In genomic region chr22:37249946-37250345, GRCh38 we compare ENCODE assay signal across 31 cellular contexts. TPM values are rescaled to one million over a fixed set of nuclear protein-coding genes. Genes with fewer than 3 reads are reported as not detected.
DNase-seq lines count a peak whose midpoint lies in the region; ATAC-seq, FAIRE-seq and TF ChIP-seq lines count a peak whose summit lies in the region.
"Had no signal": no experiment of that assay in that cellular context is flagged by ENCODE, and none has a peak within 500 bp of the region (broad histone marks: within the 10 kb centered on the region; RNA-seq: fewer than 3 reads in every experiment).

No MANE protein-coding gene starts in this region.

- peak; percentile 7 for DNase-seq in activated CD8-positive, alpha-beta memory T cell treated with anti-CD3 and anti-CD28 coated beads for 24 hours
- no peak for DNase-seq in activated CD8-positive, alpha-beta memory T cell treated with anti-CD3 and anti-CD28 coated beads, Interleukin-2, amount 50 U/mL, for 4 hours
- DNase-seq in H1 (ENCODE audit: low read depth in 1 of 2, low spot score in 2 of 2) (no peak), testis (no peak), kidney tubule cell (ENCODE audit: low spot score) (no peak)
- DNase-seq: activated B cell treated with CpG ODN at 0.5 μM for 24 hours; activated CD4-positive, alpha-beta T cell treated with anti-CD3 and anti-CD28 coated beads, Interleukin-2, amount 50 U/mL, for 1 hour; activated gamma-delta T cell; CD8-positive, alpha-beta memory T cell; dermis blood vessel endothelial cell; hypothalamus; naive thymus-derived CD8-positive, alpha-beta T cell; NCI-H1092; NCI-H187 treated with DMSO at 0.1 percent for 48 hours; NCI-H2227 treated with DMSO at 0.1 percent for 48 hours; NCI-H748 treated with DMSO at 0.1 percent for 48 hours; psoas muscle; SJCRH30; stimulated activated CD4-positive, alpha-beta T cell treated with anti-CD3 and anti-CD28 coated beads, Interleukin-15, amount 100 ng/mL, for 24 hours; stimulated activated naive CD8-positive, alpha-beta T cell treated with anti-CD3 and anti-CD28 coated beads, Interleukin-15, Interleukin-2, amounts not matched to agents 100 U/mL and 50 U/mL, for 24 hours; uterus had no signal

- H4K8ac ChIP-seq in H1 (ENCODE audit: extremely low read depth, insufficient read depth, low read length) = no peak overlapping the region

- no peaks in the 10 kb centered on the region for H3K27me3 Mint-ChIP-seq in IgD-negative memory B cell
- H3K27me3 Mint-ChIP-seq in stimulated activated memory B cell treated with anti-CD40 and anti-IgM and Interleukin-4, amounts not matched to agents 10 μg/mL and 1 μg/mL and 100 μg/mL, for 72 hours = no peaks in the 10 kb centered on the region
- H3K27me3 Mint-ChIP-seq: activated B cell treated with CpG ODN at 0.5 μM for 24 hours; naive thymus-derived CD8-positive, alpha-beta T cell had no signal

- no peak overlapping the region for H3K23ac ChIP-seq in H1 (ENCODE audit: insufficient read length)

- peak overlapping the region in 1 of 4 donors; percentile 34 for H3K4me3 Mint-ChIP-seq in IgD-negative memory B cell
- no peak overlapping the region for H3K4me3 Mint-ChIP-seq in stimulated activated memory B cell treated with anti-CD40 and anti-IgM and Interleukin-4, amounts not matched to agents 10 μg/mL and 1 μg/mL and 100 μg/mL, for 72 hours
- H3K4me3 Mint-ChIP-seq: activated B cell treated with CpG ODN at 0.5 μM for 24 hours; naive thymus-derived CD8-positive, alpha-beta T cell had no signal

- TF ChIP-seq POLR2A in H1 (IDR thresholded peaks at IDR 0.05; ENCODE audit: control extremely low read depth in 1 of 2, low read depth in 2 of 2, low read length in 2 of 2) (no peak), testis (IDR thresholded peaks at IDR 0.05) (no peak), GM18505 (IDR thresholded peaks at IDR 0.05; ENCODE audit: borderline replicate concordance, extremely low read depth, insufficient read depth, insufficient read length) (no peak)

- no peaks in the 10 kb centered on the region for H4K20me1 ChIP-seq in H1 (replicated peaks in 1 of 2; ENCODE audit: control insufficient read depth in 1 of 2, insufficient read depth in 2 of 2, low read length in 2 of 2)

- no peak overlapping the region for H3K4me2 ChIP-seq in H1 (ENCODE audit: insufficient read depth in 1 of 2, low read depth in 2 of 2, low read length in 2 of 2)

- H3K4ac ChIP-seq in H1 (replicated peaks; ENCODE audit: insufficient read length, low read depth, low read length) = no peak overlapping the region

- no peak for ATAC-seq in stimulated activated memory B cell treated with anti-CD40 and anti-IgM and Interleukin-4, amounts not matched to agents 10 μg/mL and 1 μg/mL and 100 μg/mL, for 72 hours
- ATAC-seq in GM18505 (IDR thresholded peaks at IDR 0.05; ENCODE audit: unreplicated experiment) = no peak
- ATAC-seq: left ventricle myocardium superior; naive thymus-derived CD8-positive, alpha-beta T cell; psoas muscle; stimulated activated naive CD8-positive, alpha-beta T cell treated with anti-CD3 and anti-CD28 coated beads, Interleukin-15, Interleukin-2, amounts not matched to agents 100 U/mL and 50 U/mL, for 24 hours had no signal

- no peaks in the 10 kb centered on the region for H3K36me3 Mint-ChIP-seq in IgD-negative memory B cell
- H3K36me3 Mint-ChIP-seq in stimulated activated memory B cell treated with anti-CD40 and anti-IgM and Interleukin-4, amounts not matched to agents 10 μg/mL and 1 μg/mL and 100 μg/mL, for 72 hours = no peaks in the 10 kb centered on the region
- H3K36me3 Mint-ChIP-seq: CD8-positive, alpha-beta memory T cell; naive thymus-derived CD8-positive, alpha-beta T cell had no signal

- H3K27ac ChIP-seq in H1 (ENCODE audit: low read depth, low read length) (no peak overlapping the region), testis (no peak overlapping the region)
- H3K27ac ChIP-seq: HL-60, psoas muscle, SJCRH30, thoracic aorta, uterus had no signal

- no peak overlapping the region for H4K5ac ChIP-seq in H1 (ENCODE audit: insufficient read length, low read depth, low read length)

- H3K79me1 ChIP-seq in H1 (ENCODE audit: low read depth, low read length) = no peaks in the 10 kb centered on the region

- H2BK5ac ChIP-seq in H1 (ENCODE audit: low read depth, low read length) = no peak overlapping the region

- peaks cover 26 to 29% (median 26%) of the 10 kb centered on the region in 3 donors for H3K4me1 Mint-ChIP-seq in IgD-negative memory B cell
- H3K4me1 Mint-ChIP-seq in stimulated activated memory B cell treated with anti-CD40 and anti-IgM and Interleukin-4, amounts not matched to agents 10 μg/mL and 1 μg/mL and 100 μg/mL, for 72 hours = peaks cover 43% of the 10 kb centered on the region

- H2BK15ac ChIP-seq in H1 (ENCODE audit: low read length) = no peak overlapping the region

- H3K14ac ChIP-seq in H1 (ENCODE audit: insufficient read length) = no peak overlapping the region

- no peak overlapping the region for H4K91ac ChIP-seq in H1 (replicated peaks; ENCODE audit: insufficient read length, low read length)

- H3K27ac Mint-ChIP-seq in IgD-negative memory B cell = peak overlapping the region in 2 of 3 donors; percentile 4 to 25
- H3K27ac Mint-ChIP-seq in stimulated activated memory B cell treated with anti-CD40 and anti-IgM and Interleukin-4, amounts not matched to agents 10 μg/mL and 1 μg/mL and 100 μg/mL, for 72 hours = peak overlapping the region; percentile 17
- H3K27ac Mint-ChIP-seq: activated B cell treated with CpG ODN at 0.5 μM for 24 hours; CD8-positive, alpha-beta memory T cell had no signal

- H2BK120ac ChIP-seq in H1 (replicated peaks; ENCODE audit: low read depth, low read length) = no peak overlapping the region

- CTCF ChIA-PET in H1 (lab: Charles Lee; ENCODE audit: partially characterized antibody) = interaction anchor here (0.8 to 5.9 kb wide), 2 partner anchors 10 to 171 kb away, joined by 3 to 43 read pairs; no protein-coding TSS in a partner anchor

- no peak overlapping the region for H2AFZ ChIP-seq in H1 (ENCODE audit: low read length)

- intact Hi-C loops in testis (cut with DNase I; ENCODE audit: low total_unique reads) = no loop called here

- TF ChIP-seq RAD21 in H1 (IDR thresholded peaks at IDR 0.05 in 1 of 2, conservative IDR thresholded peaks at IDR 0.05 in 1 of 2; ENCODE audit: low read depth in 2 of 2, low read length in 2 of 2) = no peak

- no peaks in the 10 kb centered on the region for H3K9me3 ChIP-seq in H1 (ENCODE audit: insufficient read depth in 2 of 2, low read depth in 1 of 2, low read length in 1 of 2)
- H3K9me3 ChIP-seq in testis = no peaks in the 10 kb centered on the region
- H3K9me3 ChIP-seq: psoas muscle, SJCRH30, thoracic aorta, uterus had no signal

- H3K4me3 ChIP-seq in H1 (ENCODE audit: extremely low read depth in 1 of 4, insufficient read depth in 2 of 4, low read depth in 3 of 4, low read length in 4 of 4) (no peak overlapping the region), testis (no peak overlapping the region)
- H3K4me3 ChIP-seq: psoas muscle, SJCRH30, thoracic aorta, uterus had no signal

- no peak overlapping the region; the same call in 1 of the 2 replicates for H2BK20ac ChIP-seq in H1 (ENCODE audit: low read length)

- POLR2A ChIA-PET in H1 (lab: Charles Lee; ENCODE audit: partially characterized antibody) = no interaction called here

- no peak for TF ChIP-seq EP300 in H1 (IDR thresholded peaks at IDR 0.05; ENCODE audit: borderline replicate concordance in 1 of 2, low read depth in 2 of 2, low read length in 2 of 2)

- no peaks in the 10 kb centered on the region for H3K9me3 Mint-ChIP-seq in IgD-negative memory B cell
- H3K9me3 Mint-ChIP-seq in stimulated activated memory B cell treated with anti-CD40 and anti-IgM and Interleukin-4, amounts not matched to agents 10 μg/mL and 1 μg/mL and 100 μg/mL, for 72 hours = no peaks in the 10 kb centered on the region
- H3K9me3 Mint-ChIP-seq: activated B cell treated with CpG ODN at 0.5 μM for 24 hours; CD8-positive, alpha-beta memory T cell; naive thymus-derived CD8-positive, alpha-beta T cell had no signal

- H3K36me3 ChIP-seq in H1 (ENCODE audit: control insufficient read depth in 2 of 4, insufficient read depth in 4 of 4, low read length in 3 of 4) (no peaks in the 10 kb centered on the region), testis (ENCODE audit: low read depth, missing control alignments) (no peaks in the 10 kb centered on the region)
- H3K36me3 ChIP-seq: SJCRH30, thoracic aorta, uterus had no signal

- H2BK12ac ChIP-seq in H1 (ENCODE audit: low read depth, low read length) = no peak overlapping the region; the same call in 1 of the 2 replicates

- H3K9ac ChIP-seq in H1 (replicated peaks in 1 of 4; ENCODE audit: extremely low read depth in 1 of 4, low read depth in 3 of 4, low read length in 3 of 4) = no peak overlapping the region

- peaks cover 0 to 4% (median 1%) of the 10 kb centered on the region in 4 experiments; a peak in 3 of 7 replicates for H3K4me1 ChIP-seq in H1 (replicated peaks in 1 of 4; ENCODE audit: control insufficient read depth in 3 of 4, insufficient read depth in 4 of 4, low read length in 3 of 4)
- no peaks in the 10 kb centered on the region for H3K4me1 ChIP-seq in testis
- H3K4me1 ChIP-seq: psoas muscle, SJCRH30, uterus had no signal

- no peaks in the 10 kb centered on the region for H3K23me2 ChIP-seq in H1 (ENCODE audit: low read depth, low read length)

- H3K27me3 ChIP-seq in H1 (replicated peaks in 1 of 4; ENCODE audit: control insufficient read depth in 3 of 4, extremely low read depth in 1 of 4, insufficient read depth in 3 of 4, low read length in 3 of 4) = no peaks in the 10 kb centered on the region
- no peaks in the 10 kb centered on the region for H3K27me3 ChIP-seq in testis
- H3K27me3 ChIP-seq: SJCRH30 had no signal

- no peak overlapping the region for H3K56ac ChIP-seq in H1 (replicated peaks; ENCODE audit: insufficient read length, low read depth, low read length)

- H3K18ac ChIP-seq in H1 (ENCODE audit: extremely low read depth, low read length) = no peak overlapping the region

- FAIRE-seq in H1 (lab: Jason Lieb, UNC) = peak; percentile 73
- FAIRE-seq: A204.1, endothelial cell of umbilical vein, RCC 7860 had no signal

- H3K79me2 ChIP-seq in H1 (ENCODE audit: control insufficient read depth in 1 of 2, insufficient read depth in 2 of 2, low read length in 2 of 2) = no peaks in the 10 kb centered on the region

- TF ChIP-seq CTCF in H1 (IDR thresholded peaks at IDR 0.05; ENCODE audit: control extremely low read depth in 1 of 3, insufficient read depth in 1 of 3, low read depth in 1 of 3, low read length in 3 of 3) (no peak), testis (IDR thresholded peaks at IDR 0.05) (no peak)

- no peak overlapping the region for H2AK5ac ChIP-seq in H1 (ENCODE audit: low read depth, low read length)

- WGBS in H1 (ENCODE audit: extremely low coverage in 1 of 2, insufficient coverage in 1 of 2, insufficient read length in 1 of 2, insufficient replicate concordance in 2 of 2, low coverage in 1 of 2, low lambda C conversion rate in 2 of 2, missing lambda C conversion rate in 1 of 2), 2 experiments = 90% methylated on average over 10 of the region's 10 CpGs; no CpG with 5 or more reads in 1 of the 2 experiments
- 84 to 87% methylated on average over 10 of the region's 10 CpGs for WGBS in testis, 2 donors

RNA-seq across cellular contexts. Expression of gene RAC2, which starts 5.9 kb away (rescaled TPM):
- 1,067 TPM for polyA plus RNA-seq in IgD-negative memory B cell
- 2.1 and 2.3 TPM in 2 replicates for total RNA-seq in H1 (2021; fragmentation: NEBNext Ultra II Directional; extraction: Animal tissue kit (Norgen Biotek cat#: 25700))
- polyA plus RNA-seq in H1 (2011; rRNA removed) = 4.3 and 6.1 TPM in 2 replicates
- 1.5 TPM for polyA plus RNA-seq in H1 (2011; cell fraction: cytosol; rRNA removed)
- polyA plus RNA-seq in H1 (2011; cell fraction: nucleus; rRNA removed) = 6.4 TPM
- polyA plus RNA-seq in H1 (2012, experiment 1 of 2) = 1.6 to 3.7 TPM (median 2.8 TPM) in 4 replicates
- 1.8 TPM for polyA plus RNA-seq in H1 (2012, experiment 2 of 2)
- 4.4 TPM for polyA plus RNA-seq in H1 (2013, experiment 1 of 2)
- polyA plus RNA-seq in H1 (2013, experiment 2 of 2) = 4.1 TPM
- polyA minus RNA-seq in H1 (2011; rRNA and poly(A)+ RNA removed) = 1.7 and 2.9 TPM in 2 replicates
- polyA minus RNA-seq in H1 (2011; cell fraction: cytosol; rRNA and poly(A)+ RNA removed) = 3.2 TPM
- polyA minus RNA-seq in H1 (2011; cell fraction: nucleus; rRNA and poly(A)+ RNA removed) = 3.7 TPM
- total RNA-seq in testis = 10 to 100 TPM in 1 of 2 donors, 1 to 10 TPM in 1; 1.2 to 10.7 TPM
- 15.5 TPM for polyA plus RNA-seq in testis (ENCODE audit: insufficient read depth, low read depth, low replicate concordance)
- total RNA-seq: SJCRH30 had no signal

RNA-seq across cellular contexts. Expression of gene CYTH4, which starts 32.4 kb away (rescaled TPM):
- polyA plus RNA-seq in IgD-negative memory B cell (70.8 TPM), H1 (2011; rRNA removed) (0.08 and 0.09 TPM in 2 replicates), testis (ENCODE audit: insufficient read depth, low read depth, low replicate concordance) (6.8 TPM)
- total RNA-seq in H1 (2021; fragmentation: NEBNext Ultra II Directional; extraction: Animal tissue kit (Norgen Biotek cat#: 25700)) = not detected in 2 replicates
- polyA plus RNA-seq in H1 (2011; cell fraction: cytosol; rRNA removed) = 0.43 TPM
- polyA plus RNA-seq in H1 (2011; cell fraction: nucleus; rRNA removed) = 0.16 TPM
- 0.07 to 0.11 TPM in 2 of 4 replicates, not detected in the others for polyA plus RNA-seq in H1 (2012, experiment 1 of 2)
- polyA plus RNA-seq in H1 (2012, experiment 2 of 2) = not detected
- 0.02 TPM for polyA plus RNA-seq in H1 (2013, experiment 1 of 2)
- 0.04 TPM for polyA plus RNA-seq in H1 (2013, experiment 2 of 2)
- polyA minus RNA-seq in H1 (2011; rRNA and poly(A)+ RNA removed) = 0.10 TPM in 1 of 2 replicates, not detected in the other
- polyA minus RNA-seq in H1 (2011; cell fraction: cytosol; rRNA and poly(A)+ RNA removed) = not detected
- polyA minus RNA-seq in H1 (2011; cell fraction: nucleus; rRNA and poly(A)+ RNA removed) = not detected
- 1 to 10 TPM; 2.7 to 7.2 TPM for total RNA-seq in testis
- total RNA-seq: endothelial cell of umbilical vein, SJCRH30 had no signal
- polyA plus RNA-seq: fibroblast of lung had no signal

RNA-seq across cellular contexts. Expression of gene SSTR3, which starts 37.7 kb away (rescaled TPM):
- polyA plus RNA-seq in IgD-negative memory B cell = 0.95 TPM
- 0.22 and 0.54 TPM in 2 replicates for total RNA-seq in H1 (2021; fragmentation: NEBNext Ultra II Directional; extraction: Animal tissue kit (Norgen Biotek cat#: 25700))
- 0.61 and 0.77 TPM in 2 replicates for polyA plus RNA-seq in H1 (2011; rRNA removed)
- 0.54 TPM for polyA plus RNA-seq in H1 (2011; cell fraction: cytosol; rRNA removed)
- polyA plus RNA-seq in H1 (2011; cell fraction: nucleus; rRNA removed) = 0.53 TPM
- polyA plus RNA-seq in H1 (2012, experiment 1 of 2) = 0.47 to 1.0 TPM (median 0.80 TPM) in 4 replicates
- polyA plus RNA-seq in H1 (2012, experiment 2 of 2) = 0.73 TPM
- 0.14 TPM for polyA plus RNA-seq in H1 (2013, experiment 1 of 2)
- polyA plus RNA-seq in H1 (2013, experiment 2 of 2) = 0.17 TPM
- 0.35 and 1.2 TPM in 2 replicates for polyA minus RNA-seq in H1 (2011; rRNA and poly(A)+ RNA removed)
- polyA minus RNA-seq in H1 (2011; cell fraction: cytosol; rRNA and poly(A)+ RNA removed) = 0.73 TPM
- polyA minus RNA-seq in H1 (2011; cell fraction: nucleus; rRNA and poly(A)+ RNA removed) = 0.50 TPM
- 10 to 100 TPM; 40.1 to 54.4 TPM for total RNA-seq in testis
- 26.8 TPM for polyA plus RNA-seq in testis (ENCODE audit: insufficient read depth, low read depth, low replicate concordance)
- total RNA-seq: dermis blood vessel endothelial cell, endothelial cell of umbilical vein, fibroblast of lung, left ventricle myocardium superior, psoas muscle, SJCRH30, thoracic aorta had no signal
- polyA plus RNA-seq: endothelial cell of umbilical vein, fibroblast of lung had no signal

Comparison
In these comparisons a context has a peak if more than half of its experiments do, and no peak if none do; other contexts are left out.
1. RNA of gene RAC2, which starts 5.9 kb away (polyA plus RNA-seq): 1,067 TPM in IgD-negative memory B cell (single experiment); 15.5 TPM in testis (single experiment) and 1.5 to 6.4 TPM in H1; every median in the first group is over 10 times any median in the second.
2. RNA of gene SSTR3, which starts 37.7 kb away (polyA plus RNA-seq): 26.8 TPM in testis (single experiment); 0.95 TPM in IgD-negative memory B cell (single experiment) and 0.14 to 1.0 TPM in H1; every median in the first group is over 10 times any median in the second.